ENCODE assay signal across 9 cellular contexts in the genomic region with DNA sequence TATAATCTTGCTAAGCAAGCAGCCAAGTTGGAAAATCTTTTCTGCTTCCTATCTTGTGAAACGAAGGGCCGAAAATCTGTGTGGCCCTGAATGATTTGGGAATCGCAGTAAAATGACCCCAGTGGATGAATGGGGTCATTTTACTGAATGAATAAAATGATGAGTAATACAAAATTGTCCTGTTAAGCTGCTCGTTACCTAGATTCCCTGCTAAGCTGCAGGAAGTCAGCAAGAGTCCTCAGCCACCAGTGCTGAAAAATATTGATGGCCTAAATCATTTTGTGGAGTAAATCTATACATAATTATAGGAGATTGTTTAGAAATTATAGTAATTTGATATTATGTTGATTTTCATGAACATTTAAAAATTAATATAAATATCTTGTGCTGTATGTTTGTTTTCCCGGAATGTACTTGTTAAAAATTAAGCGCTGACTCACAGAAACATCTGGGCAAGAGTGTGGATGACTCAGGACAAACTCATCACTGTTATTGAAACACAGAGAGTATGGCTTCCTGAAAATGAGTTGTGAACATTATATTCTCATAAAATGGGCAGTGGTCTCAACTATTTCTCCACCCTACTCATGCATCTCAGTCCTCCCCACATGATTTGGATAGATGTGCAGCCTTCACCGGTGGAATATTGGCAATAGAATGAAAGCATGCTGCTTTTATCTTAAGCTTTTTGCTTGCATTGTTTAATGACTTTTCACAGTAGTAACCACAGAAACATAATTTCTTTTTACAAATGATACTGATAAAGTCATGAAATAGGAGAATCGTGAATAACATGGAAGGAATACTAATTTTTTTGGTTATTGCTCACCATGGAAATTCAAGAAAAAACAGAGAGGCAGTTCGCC. TPM values are rescaled to one million over a fixed set of nuclear protein-coding genes. Genes with fewer than 3 reads are reported as not detected.
DNase-seq lines count a peak whose midpoint lies in the region; ATAC-seq and TF ChIP-seq lines count a peak whose summit lies in the region.
"Had no signal": no experiment of that assay in that cellular context is flagged by ENCODE, and none has a peak within 500 bp of the region (broad histone marks: within the 10 kb centered on the region; RNA-seq: fewer than 3 reads in every experiment).

No MANE protein-coding gene starts in this region.

- H2BK120ac ChIP-seq in H9 (ENCODE audit: low read depth, low read length, poor library complexity, severe bottlenecking): no peak overlapping the region

- no CpG with 5 or more reads among the region's 9 CpGs for WGBS in H9 (ENCODE audit: extremely low coverage, insufficient read length, low lambda C conversion rate)
- WGBS in SK-N-SH (ENCODE audit: low lambda C conversion rate): 28% methylated on average over 9 of the region's 9 CpGs

- intact Hi-C loops in uterus (cut with DNase I; ENCODE audit: low total_unique reads): no loop called here

- H3K27ac ChIP-seq in H9 (ENCODE audit: insufficient read length, low read depth, low read length) (no peak overlapping the region), SK-N-SH (ENCODE audit: low read depth in 2 of 2, low read length in 1 of 2) (peak overlapping the region; percentile 16 to 66; a peak in 3 of 4 replicates), uterus (no peak overlapping the region)

- no peaks in the 10 kb centered on the region for H3K4me1 Mint-ChIP-seq in H9

- TF ChIP-seq CTCF in H9 (conservative IDR thresholded peaks at IDR 0.05) (no peak), SK-N-SH (IDR thresholded peaks at IDR 0.05) (no peak), uterus (IDR thresholded peaks at IDR 0.05) (no peak)

- H3K27me3 ChIP-seq in H9 (ENCODE audit: insufficient read depth, low read length) (no peaks in the 10 kb centered on the region), SK-N-SH (ENCODE audit: insufficient read depth) (no peaks in the 10 kb centered on the region), uterus (no peaks in the 10 kb centered on the region)

- no peak overlapping the region for H2AK5ac ChIP-seq in H9 (ENCODE audit: insufficient read length, low read length)

- H2BK12ac ChIP-seq in H9 (ENCODE audit: insufficient read length, low read depth, low read length): no peak overlapping the region

- no peaks in the 10 kb centered on the region for H3K79me1 ChIP-seq in H9 (ENCODE audit: insufficient read depth, low read depth, low read length, poor library complexity, severe bottlenecking)

- no peak overlapping the region for H3K56ac ChIP-seq in H9 (ENCODE audit: insufficient read length, low read depth, low read length)

- POLR2A ChIA-PET in SK-N-SH (lab: Yijun Ruan, JAX): no interaction called here

- H3K18ac ChIP-seq in H9 (ENCODE audit: insufficient read length, low read depth, low read length): no peak overlapping the region

- no peaks in the 10 kb centered on the region for H3K9me2 ChIP-seq in SK-N-SH

- H3K4ac ChIP-seq in H9 (ENCODE audit: low read depth, low read length): no peak overlapping the region

- H3K4me3 ChIP-seq in SK-N-SH (ENCODE audit: low read depth in 2 of 2, low read length in 1 of 2) (no peak overlapping the region), uterus (no peak overlapping the region)

- no peaks in the 10 kb centered on the region for H3K9me3 Mint-ChIP-seq in H9

- no peaks in the 10 kb centered on the region for H3K27me3 Mint-ChIP-seq in H9 (ENCODE audit: low read depth)

- no peak overlapping the region for H2BK20ac ChIP-seq in H9 (ENCODE audit: low read depth, low read length, poor library complexity, severe bottlenecking)

- no peak for TF ChIP-seq RAD21 in SK-N-SH (IDR thresholded peaks at IDR 0.05; ENCODE audit: low read length)

- no peak overlapping the region for H3K27ac Mint-ChIP-seq in H9

- TF ChIP-seq EP300 in SK-N-SH (IDR thresholded peaks at IDR 0.05; ENCODE audit: borderline replicate concordance in 1 of 2, low read depth in 1 of 2, low read length in 1 of 2): no peak

- H3T11ph ChIP-seq in H9 (ENCODE audit: low read length): no peak overlapping the region

- H3K36me3 Mint-ChIP-seq in H9 (ENCODE audit: insufficient read depth in 1 of 3, low read depth in 3 of 3): no peaks in the 10 kb centered on the region

- H2BK15ac ChIP-seq in H9 (ENCODE audit: low read depth, low read length): no peak overlapping the region

- H3K4me2 ChIP-seq in H9 (ENCODE audit: insufficient read depth, insufficient read length, low read length) (no peak overlapping the region), SK-N-SH (peak overlapping the region; percentile 23; the same call in 1 of the 2 replicates)

- CTCF ChIA-PET in SK-N-SH (lab: Yijun Ruan, JAX): no interaction called here

- TF ChIP-seq POLR2A in uterus (IDR thresholded peaks at IDR 0.05): no peak

- peak overlapping the region; percentile 32 for H2AFZ ChIP-seq in H9 (ENCODE audit: low read length)
- no peak overlapping the region for H2AFZ ChIP-seq in SK-N-SH (ENCODE audit: low read depth)

- H3K9me3 ChIP-seq in H9 (ENCODE audit: control insufficient read depth, low read depth, low read length): no peaks in the 10 kb centered on the region
- H3K9me3 ChIP-seq in SK-N-SH: no peaks in the 10 kb centered on the region
- H3K9me3 ChIP-seq in uterus: no peaks in the 10 kb centered on the region

- H3K36me3 ChIP-seq in SK-N-SH (replicated peaks in 1 of 2; ENCODE audit: control insufficient read depth in 1 of 2, insufficient read depth in 2 of 2, low read length in 1 of 2) (no peaks in the 10 kb centered on the region), uterus (no peaks in the 10 kb centered on the region)

- no peak overlapping the region for H3K9ac ChIP-seq in H9 (ENCODE audit: extremely low read depth, insufficient read length, low read length)
- H3K9ac ChIP-seq in SK-N-SH: no peak overlapping the region

- no peak overlapping the region for H2BK5ac ChIP-seq in H9 (ENCODE audit: insufficient read length, low read length)

- no peak overlapping the region for H3K14ac ChIP-seq in H9 (ENCODE audit: insufficient read depth, low read length)

- H4K20me1 ChIP-seq in H9 (ENCODE audit: control insufficient read depth, insufficient read depth, insufficient read length): no peaks in the 10 kb centered on the region
- no peaks in the 10 kb centered on the region for H4K20me1 ChIP-seq in SK-N-SH (ENCODE audit: insufficient read depth)

- DNase-seq in H9: no peak
- no peak for DNase-seq in SK-N-SH
- peak; percentile 89 for DNase-seq in fibroblast of peridontal ligament (ENCODE audit: extremely low read depth)
- peak; percentile 58 for DNase-seq in smooth muscle cell of the brain vasculature (ENCODE audit: low read depth, low spot score)
- no peak for DNase-seq in activated CD4-positive, alpha-beta T cell treated with anti-CD3 and anti-CD28 coated beads, Interleukin-2, amount 50 U/mL, for 1 hour
- no peak for DNase-seq in uterus
- DNase-seq: NCI-H2029 had no signal

- no peaks in the 10 kb centered on the region for H3K23me2 ChIP-seq in H9 (ENCODE audit: insufficient read length, low read depth, low read length, poor library complexity, severe bottlenecking)

- H3F3A ChIP-seq in SK-N-SH (replicated peaks; ENCODE audit: insufficient read depth): peaks cover 16% of the 10 kb centered on the region

- no peak overlapping the region for H3K4me3 Mint-ChIP-seq in H9

- no peaks in the 10 kb centered on the region; the same call in 1 of the 2 replicates for H3K4me1 ChIP-seq in H9 (ENCODE audit: insufficient read depth, low read length)
- H3K4me1 ChIP-seq in SK-N-SH (ENCODE audit: control insufficient read depth in 1 of 2, insufficient read depth in 2 of 2, low read depth in 1 of 2, low read length in 1 of 2): peaks cover 0 to 9% of the 10 kb centered on the region in 2 experiments; a peak in 1 of 4 replicates
- H3K4me1 ChIP-seq in uterus: no peaks in the 10 kb centered on the region

- no peak overlapping the region for H4K5ac ChIP-seq in H9 (ENCODE audit: insufficient read length, low read depth, low read length)

- H3K79me2 ChIP-seq in H9 (ENCODE audit: insufficient read depth, low read length) (no peaks in the 10 kb centered on the region), SK-N-SH (ENCODE audit: insufficient read depth) (no peaks in the 10 kb centered on the region)

- H4K91ac ChIP-seq in H9 (ENCODE audit: insufficient read length, low read depth, low read length): no peak overlapping the region

- ATAC-seq in GM18909 (IDR thresholded peaks at IDR 0.05; ENCODE audit: poor library complexity, unreplicated experiment): no peak

- H4K8ac ChIP-seq in H9 (replicated peaks; ENCODE audit: insufficient read length, low read depth, low read length): no peak overlapping the region

- H3K23ac ChIP-seq in H9 (ENCODE audit: insufficient read length, low read depth, low read length): no peak overlapping the region

TF ChIP-seq in SK-N-SH, 30 proteins besides CTCF, POLR2A, EP300 and RAD21 (continues in another document):
- TF ChIP-seq MAX (IDR thresholded peaks at IDR 0.05; ENCODE audit: low read depth): no peak
- TF ChIP-seq TAF1 (IDR thresholded peaks at IDR 0.05; ENCODE audit: borderline replicate concordance, low read depth, low read length): no peak
- TF ChIP-seq GABPA (IDR thresholded peaks at IDR 0.05; ENCODE audit: low read depth): no peak
- peak; percentile 66 for TF ChIP-seq TCF12 (IDR thresholded peaks at IDR 0.05)
- no peak for TF ChIP-seq POLR2AphosphoS5 (IDR thresholded peaks at IDR 0.05; ENCODE audit: low read depth, low read length)
- no peak for TF ChIP-seq IRF3 (IDR thresholded peaks at IDR 0.05; ENCODE audit: low read depth, low read length)

RNA-seq across cellular contexts. Expression of gene RGS17, which starts 36.2 kb away (rescaled TPM):
- total RNA-seq in H9 (2021) (3.2 and 3.8 TPM in 2 replicates), uterus (1 to 10 TPM in 1 of 4 donors, under 1 TPM in 2, not detected in 1; 0.88 to 4.8 (median 0.91) TPM)
- 1.3 and 1.4 TPM in 2 replicates for polyA plus RNA-seq in SK-N-SH (2012; rRNA removed)
- 1.1 and 1.3 TPM in 2 replicates for polyA plus RNA-seq in SK-N-SH (2012; cell fraction: cytosol; rRNA removed)
- 2.1 and 3.5 TPM in 2 replicates for polyA plus RNA-seq in SK-N-SH (2012; cell fraction: nucleus; rRNA removed)
- total RNA-seq: T-helper 1 cell treated with Interleukin-12 subunit alpha and Interleukin-12 subunit beta and Interleukin-4 antibody, amounts not matched to agents 30 ng/mL and 1 ng/mL, for 36 hours had no signal

Comparison
In these comparisons a context has a peak if more than half of its experiments do, and no peak if none do; other contexts are left out.
1. DNase-seq: peak in fibroblast of peridontal ligament (single experiment) and smooth muscle cell of the brain vasculature (single experiment); none in H9 (single experiment), SK-N-SH (single experiment), activated CD4-positive, alpha-beta T cell treated with anti-CD3 and anti-CD28 coated beads, Interleukin-2, amount 50 U/mL, for 1 hour (single experiment) and uterus (0 of 2).
2. H3K27ac ChIP-seq: peak in SK-N-SH (2 of 2); none in H9 (single experiment) and uterus (0 of 2).